In the genomic region with DNA sequence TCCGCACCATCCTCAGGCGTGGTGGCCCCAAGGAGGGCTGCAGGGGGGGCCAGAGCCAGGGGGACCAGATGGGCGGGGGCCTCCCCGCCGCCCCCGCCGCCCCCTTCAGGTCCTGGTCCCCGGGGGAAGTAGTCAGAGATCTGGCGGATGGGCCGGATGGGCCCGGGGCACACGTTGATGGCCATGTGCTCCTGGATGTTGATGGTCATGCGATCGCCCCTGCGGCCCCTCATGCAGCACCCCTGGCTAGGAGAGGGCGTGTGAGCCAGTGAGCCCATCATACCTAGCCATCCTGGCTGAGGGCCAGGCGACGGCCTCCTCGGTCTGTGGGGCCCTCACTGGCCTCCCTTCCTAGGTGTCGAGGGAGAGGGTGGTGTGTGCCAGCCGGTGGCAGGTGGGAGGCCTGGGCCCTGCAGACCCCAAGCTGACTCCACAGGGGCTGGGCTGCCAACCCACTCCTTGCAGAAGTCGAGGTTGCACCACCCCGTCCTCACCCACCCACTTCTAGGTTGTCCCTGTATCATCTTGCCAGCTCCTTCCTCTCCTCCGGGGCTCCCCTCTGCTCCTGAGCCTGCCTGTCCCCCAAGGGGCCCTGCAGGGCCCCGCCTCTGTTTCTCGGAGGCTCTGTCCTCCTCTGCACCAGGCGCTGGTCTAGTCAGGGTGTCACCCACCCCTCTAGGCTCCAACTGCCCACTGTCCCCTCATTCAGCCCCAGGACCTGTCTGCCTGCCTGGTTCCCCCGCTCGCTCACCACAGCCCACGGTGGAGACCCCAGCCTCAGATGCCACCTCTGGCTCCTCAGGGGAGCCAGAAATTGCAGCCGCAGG, we compare ENCODE assay signal across 2 cellular contexts.
TF ChIP-seq lines count a peak whose summit lies in the region.

No MANE protein-coding gene starts in this region.

TF ChIP-seq in SK-N-SH, 30 proteins besides CTCF, POLR2A, EP300 and RAD21 (continued from another document):
- TF ChIP-seq, protein P1, sequence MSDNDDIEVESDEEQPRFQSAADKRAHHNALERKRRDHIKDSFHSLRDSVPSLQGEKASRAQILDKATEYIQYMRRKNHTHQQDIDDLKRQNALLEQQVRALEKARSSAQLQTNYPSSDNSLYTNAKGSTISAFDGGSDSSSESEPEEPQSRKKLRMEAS (IDR thresholded peaks at IDR 0.05; ENCODE audit: low read depth), result no peak
- TF ChIP-seq TEAD4 (IDR thresholded peaks at IDR 0.05; ENCODE audit: borderline replicate concordance, insufficient read depth), result no peak
- TF ChIP-seq, protein P2, sequence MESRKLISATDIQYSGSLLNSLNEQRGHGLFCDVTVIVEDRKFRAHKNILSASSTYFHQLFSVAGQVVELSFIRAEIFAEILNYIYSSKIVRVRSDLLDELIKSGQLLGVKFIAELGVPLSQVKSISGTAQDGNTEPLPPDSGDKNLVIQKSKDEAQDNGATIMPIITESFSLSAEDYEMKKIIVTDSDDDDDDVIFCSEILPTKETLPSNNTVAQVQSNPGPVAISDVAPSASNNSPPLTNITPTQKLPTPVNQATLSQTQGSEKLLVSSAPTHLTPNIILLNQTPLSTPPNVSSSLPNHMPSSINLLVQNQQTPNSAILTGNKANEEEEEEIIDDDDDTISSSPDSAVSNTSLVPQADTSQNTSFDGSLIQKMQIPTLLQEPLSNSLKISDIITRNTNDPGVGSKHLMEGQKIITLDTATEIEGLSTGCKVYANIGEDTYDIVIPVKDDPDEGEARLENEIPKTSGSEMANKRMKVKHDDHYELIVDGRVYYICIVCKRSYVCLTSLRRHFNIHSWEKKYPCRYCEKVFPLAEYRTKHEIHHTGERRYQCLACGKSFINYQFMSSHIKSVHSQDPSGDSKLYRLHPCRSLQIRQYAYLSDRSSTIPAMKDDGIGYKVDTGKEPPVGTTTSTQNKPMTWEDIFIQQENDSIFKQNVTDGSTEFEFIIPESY (IDR thresholded peaks at IDR 0.05; ENCODE audit: borderline replicate concordance, low read depth), result no peak
- no peak for TF ChIP-seq TCF12 (IDR thresholded peaks at IDR 0.05)
- no peak for TF ChIP-seq FOXM1 (IDR thresholded peaks at IDR 0.05; ENCODE audit: low read depth)
- TF ChIP-seq JUND (IDR thresholded peaks at IDR 0.05), result no peak
- TF ChIP-seq, protein P3, sequence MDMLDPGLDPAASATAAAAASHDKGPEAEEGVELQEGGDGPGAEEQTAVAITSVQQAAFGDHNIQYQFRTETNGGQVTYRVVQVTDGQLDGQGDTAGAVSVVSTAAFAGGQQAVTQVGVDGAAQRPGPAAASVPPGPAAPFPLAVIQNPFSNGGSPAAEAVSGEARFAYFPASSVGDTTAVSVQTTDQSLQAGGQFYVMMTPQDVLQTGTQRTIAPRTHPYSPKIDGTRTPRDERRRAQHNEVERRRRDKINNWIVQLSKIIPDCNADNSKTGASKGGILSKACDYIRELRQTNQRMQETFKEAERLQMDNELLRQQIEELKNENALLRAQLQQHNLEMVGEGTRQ (IDR thresholded peaks at IDR 0.05; ENCODE audit: borderline replicate concordance, low read depth, low read length), result no peak
- TF ChIP-seq SIN3A (IDR thresholded peaks at IDR 0.05; ENCODE audit: borderline replicate concordance, low read depth, low read length), result no peak
- TF ChIP-seq MEF2A (IDR thresholded peaks at IDR 0.05; ENCODE audit: borderline replicate concordance, low read depth), result no peak

TF ChIP-seq in SK-N-SH treated with all-trans-retinoic acid at 6 μM for 48 hours, 23 proteins besides CTCF, POLR2A, EP300 and RAD21 (continued from another document):
- no peak for TF ChIP-seq ZFP3 (CRISPR knock-in tag; IDR thresholded peaks at IDR 0.05)
- TF ChIP-seq CSDC2 (CRISPR knock-in tag; IDR thresholded peaks at IDR 0.05), result no peak
- no peak for TF ChIP-seq ISL1 (CRISPR knock-in tag; IDR thresholded peaks at IDR 0.05)
- TF ChIP-seq ZNF565 (CRISPR knock-in tag; conservative IDR thresholded peaks at IDR 0.05; ENCODE audit: low read depth), result no peak
- TF ChIP-seq, protein P4, sequence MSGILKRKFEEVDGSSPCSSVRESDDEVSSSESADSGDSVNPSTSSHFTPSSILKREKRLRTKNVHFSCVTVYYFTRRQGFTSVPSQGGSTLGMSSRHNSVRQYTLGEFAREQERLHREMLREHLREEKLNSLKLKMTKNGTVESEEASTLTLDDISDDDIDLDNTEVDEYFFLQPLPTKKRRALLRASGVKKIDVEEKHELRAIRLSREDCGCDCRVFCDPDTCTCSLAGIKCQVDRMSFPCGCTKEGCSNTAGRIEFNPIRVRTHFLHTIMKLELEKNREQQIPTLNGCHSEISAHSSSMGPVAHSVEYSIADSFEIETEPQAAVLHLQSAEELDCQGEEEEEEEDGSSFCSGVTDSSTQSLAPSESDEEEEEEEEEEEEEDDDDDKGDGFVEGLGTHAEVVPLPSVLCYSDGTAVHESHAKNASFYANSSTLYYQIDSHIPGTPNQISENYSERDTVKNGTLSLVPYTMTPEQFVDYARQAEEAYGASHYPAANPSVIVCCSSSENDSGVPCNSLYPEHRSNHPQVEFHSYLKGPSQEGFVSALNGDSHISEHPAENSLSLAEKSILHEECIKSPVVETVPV (CRISPR knock-in tag; IDR thresholded peaks at IDR 0.05), result no peak
- no peak for TF ChIP-seq ZNF70 (CRISPR knock-in tag; IDR thresholded peaks at IDR 0.05)
- TF ChIP-seq, protein P5, sequence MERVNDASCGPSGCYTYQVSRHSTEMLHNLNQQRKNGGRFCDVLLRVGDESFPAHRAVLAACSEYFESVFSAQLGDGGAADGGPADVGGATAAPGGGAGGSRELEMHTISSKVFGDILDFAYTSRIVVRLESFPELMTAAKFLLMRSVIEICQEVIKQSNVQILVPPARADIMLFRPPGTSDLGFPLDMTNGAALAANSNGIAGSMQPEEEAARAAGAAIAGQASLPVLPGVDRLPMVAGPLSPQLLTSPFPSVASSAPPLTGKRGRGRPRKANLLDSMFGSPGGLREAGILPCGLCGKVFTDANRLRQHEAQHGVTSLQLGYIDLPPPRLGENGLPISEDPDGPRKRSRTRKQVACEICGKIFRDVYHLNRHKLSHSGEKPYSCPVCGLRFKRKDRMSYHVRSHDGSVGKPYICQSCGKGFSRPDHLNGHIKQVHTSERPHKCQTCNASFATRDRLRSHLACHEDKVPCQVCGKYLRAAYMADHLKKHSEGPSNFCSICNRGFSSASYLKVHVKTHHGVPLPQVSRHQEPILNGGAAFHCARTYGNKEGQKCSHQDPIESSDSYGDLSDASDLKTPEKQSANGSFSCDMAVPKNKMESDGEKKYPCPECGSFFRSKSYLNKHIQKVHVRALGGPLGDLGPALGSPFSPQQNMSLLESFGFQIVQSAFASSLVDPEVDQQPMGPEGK (CRISPR knock-in tag; IDR thresholded peaks at IDR 0.05; ENCODE audit: borderline replicate concordance), result no peak
- no peak for TF ChIP-seq ZFP30 (CRISPR knock-in tag; IDR thresholded peaks at IDR 0.05)
- no peak for TF ChIP-seq BACH2 (CRISPR knock-in tag; IDR thresholded peaks at IDR 0.05; ENCODE audit: borderline replicate concordance)
- TF ChIP-seq, protein P6, sequence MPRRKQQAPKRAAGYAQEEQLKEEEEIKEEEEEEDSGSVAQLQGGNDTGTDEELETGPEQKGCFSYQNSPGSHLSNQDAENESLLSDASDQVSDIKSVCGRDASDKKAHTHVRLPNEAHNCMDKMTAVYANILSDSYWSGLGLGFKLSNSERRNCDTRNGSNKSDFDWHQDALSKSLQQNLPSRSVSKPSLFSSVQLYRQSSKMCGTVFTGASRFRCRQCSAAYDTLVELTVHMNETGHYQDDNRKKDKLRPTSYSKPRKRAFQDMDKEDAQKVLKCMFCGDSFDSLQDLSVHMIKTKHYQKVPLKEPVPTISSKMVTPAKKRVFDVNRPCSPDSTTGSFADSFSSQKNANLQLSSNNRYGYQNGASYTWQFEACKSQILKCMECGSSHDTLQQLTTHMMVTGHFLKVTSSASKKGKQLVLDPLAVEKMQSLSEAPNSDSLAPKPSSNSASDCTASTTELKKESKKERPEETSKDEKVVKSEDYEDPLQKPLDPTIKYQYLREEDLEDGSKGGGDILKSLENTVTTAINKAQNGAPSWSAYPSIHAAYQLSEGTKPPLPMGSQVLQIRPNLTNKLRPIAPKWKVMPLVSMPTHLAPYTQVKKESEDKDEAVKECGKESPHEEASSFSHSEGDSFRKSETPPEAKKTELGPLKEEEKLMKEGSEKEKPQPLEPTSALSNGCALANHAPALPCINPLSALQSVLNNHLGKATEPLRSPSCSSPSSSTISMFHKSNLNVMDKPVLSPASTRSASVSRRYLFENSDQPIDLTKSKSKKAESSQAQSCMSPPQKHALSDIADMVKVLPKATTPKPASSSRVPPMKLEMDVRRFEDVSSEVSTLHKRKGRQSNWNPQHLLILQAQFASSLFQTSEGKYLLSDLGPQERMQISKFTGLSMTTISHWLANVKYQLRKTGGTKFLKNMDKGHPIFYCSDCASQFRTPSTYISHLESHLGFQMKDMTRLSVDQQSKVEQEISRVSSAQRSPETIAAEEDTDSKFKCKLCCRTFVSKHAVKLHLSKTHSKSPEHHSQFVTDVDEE (CRISPR knock-in tag; IDR thresholded peaks at IDR 0.05), result no peak
- TF ChIP-seq ZC3H10 (CRISPR knock-in tag; IDR thresholded peaks at IDR 0.05), result no peak
- TF ChIP-seq, protein P7, sequence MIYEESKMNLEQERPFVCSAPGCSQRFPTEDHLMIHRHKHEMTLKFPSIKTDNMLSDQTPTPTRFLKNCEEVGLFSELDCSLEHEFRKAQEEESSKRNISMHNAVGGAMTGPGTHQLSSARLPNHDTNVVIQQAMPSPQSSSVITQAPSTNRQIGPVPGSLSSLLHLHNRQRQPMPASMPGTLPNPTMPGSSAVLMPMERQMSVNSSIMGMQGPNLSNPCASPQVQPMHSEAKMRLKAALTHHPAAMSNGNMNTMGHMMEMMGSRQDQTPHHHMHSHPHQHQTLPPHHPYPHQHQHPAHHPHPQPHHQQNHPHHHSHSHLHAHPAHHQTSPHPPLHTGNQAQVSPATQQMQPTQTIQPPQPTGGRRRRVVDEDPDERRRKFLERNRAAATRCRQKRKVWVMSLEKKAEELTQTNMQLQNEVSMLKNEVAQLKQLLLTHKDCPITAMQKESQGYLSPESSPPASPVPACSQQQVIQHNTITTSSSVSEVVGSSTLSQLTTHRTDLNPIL (CRISPR knock-in tag; IDR thresholded peaks at IDR 0.05; ENCODE audit: low read depth), result no peak
- TF ChIP-seq PPARA (CRISPR knock-in tag; IDR thresholded peaks at IDR 0.05; ENCODE audit: borderline replicate concordance), result no peak
- no peak for TF ChIP-seq ARNTL (CRISPR knock-in tag; IDR thresholded peaks at IDR 0.05; ENCODE audit: borderline replicate concordance, low read depth)
- no peak for TF ChIP-seq SNAI2 (CRISPR knock-in tag; IDR thresholded peaks at IDR 0.05)
